ENCODE assay signal across 8 cellular contexts in the genomic region with DNA sequence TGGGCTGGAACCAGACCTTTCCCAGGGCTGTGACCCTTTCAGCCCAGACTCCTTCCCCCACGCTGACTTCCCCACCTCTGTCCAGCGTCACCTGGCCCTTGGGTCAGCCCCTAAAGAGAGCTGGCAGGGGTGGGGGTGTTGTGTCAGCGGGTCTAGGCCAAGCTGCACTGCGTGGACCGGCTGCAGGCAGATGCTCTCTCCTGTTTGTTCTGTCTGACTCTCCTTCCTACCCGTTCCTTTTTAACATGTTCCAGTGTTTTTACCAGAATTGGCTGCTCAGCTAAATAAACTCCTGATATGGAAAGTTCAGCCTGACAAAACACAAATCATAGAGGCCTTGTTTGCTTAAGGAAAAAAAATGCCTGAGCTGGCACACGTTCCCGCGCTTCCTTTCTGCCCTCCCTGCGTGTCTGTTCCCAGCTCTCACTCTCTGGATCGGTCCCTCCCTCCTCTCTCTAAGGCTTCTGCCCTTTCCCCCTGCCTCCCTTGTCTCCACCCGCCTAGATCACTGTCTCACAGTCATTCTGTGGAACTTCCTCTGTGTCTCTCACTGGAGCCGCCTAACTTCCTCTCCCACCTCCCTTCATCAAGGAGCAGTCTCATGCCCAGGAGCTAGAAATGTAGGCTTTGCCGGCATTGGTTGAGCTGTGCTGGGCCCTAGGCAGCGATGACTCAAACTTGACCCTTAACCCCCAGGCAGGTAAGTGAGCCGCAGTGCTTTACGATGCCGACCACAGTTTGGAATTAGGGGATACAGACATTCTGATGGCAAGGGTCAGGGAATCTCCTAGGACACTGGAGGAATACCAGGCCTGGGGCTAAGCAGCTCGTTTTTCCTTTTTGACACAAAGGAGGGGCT. TPM values are rescaled to one million over a fixed set of nuclear protein-coding genes. Genes with fewer than 3 reads are reported as not detected.
A peak's percentile ranks its signal among the peaks of the same experiment; 100 is the strongest.
DNase-seq lines count a peak whose midpoint lies in the region; ATAC-seq and TF ChIP-seq lines count a peak whose summit lies in the region.

No MANE protein-coding gene starts in this region.

- H3K4me1 ChIP-seq in CD8-positive, alpha-beta memory T cell (ENCODE audit: insufficient read depth, low read length), result peaks cover 6% of the 10 kb centered on the region
- H3K4me1 ChIP-seq in adrenal gland (replicated peaks in 1 of 2) (peaks cover 23 to 43% of the 10 kb centered on the region in 2 donors), hepatocyte (ENCODE audit: insufficient read depth) (peaks cover 28% of the 10 kb centered on the region)

- 12 to 18% (median 15%) methylated on average over 13 to 19 of the region's 19 CpGs for WGBS in adrenal gland, 4 donors
- WGBS in hepatocyte (ENCODE audit: low lambda C conversion rate, missing lambda C conversion rate), result 17% methylated on average over 19 of the region's 19 CpGs

- no peaks in the 10 kb centered on the region for H3K9me3 ChIP-seq in CD8-positive, alpha-beta memory T cell (ENCODE audit: low read length)
- no peaks in the 10 kb centered on the region for H3K9me3 ChIP-seq in adrenal gland (replicated peaks in 1 of 3)
- H3K9me3 ChIP-seq in hepatocyte (ENCODE audit: low read depth), result no peaks in the 10 kb centered on the region

- CTCF ChIA-PET in CD8-positive, alpha-beta memory T cell (lab: Charles Lee), result interaction anchor here (1.0 to 2.5 kb wide), 2 partner anchors 9 to 60 kb away, joined by 8 to 9 read pairs; no protein-coding TSS in a partner anchor

- H3K27me3 ChIP-seq in CD8-positive, alpha-beta memory T cell (ENCODE audit: insufficient read depth, low read length, poor library complexity, severe bottlenecking), result no peaks in the 10 kb centered on the region
- H3K27me3 ChIP-seq in adrenal gland (no peaks in the 10 kb centered on the region), hepatocyte (no peaks in the 10 kb centered on the region)

- H3K4me2 ChIP-seq in hepatocyte, result peak overlapping the region; percentile 65

- intact Hi-C loops in adrenal gland (cut with DNase I), result no loop called here

- H3K4me1 Mint-ChIP-seq in CD8-positive, alpha-beta memory T cell, result peaks cover 4 to 6% (median 6%) of the 10 kb centered on the region in 3 donors

- no peaks in the 10 kb centered on the region for H3K27me3 Mint-ChIP-seq in CD8-positive, alpha-beta memory T cell

- no peaks in the 10 kb centered on the region for H3K36me3 ChIP-seq in CD8-positive, alpha-beta memory T cell (ENCODE audit: insufficient read depth, low read length)
- H3K36me3 ChIP-seq in adrenal gland (replicated peaks in 1 of 2), result peaks cover 0 to 3% of the 10 kb centered on the region in 2 donors
- no peaks in the 10 kb centered on the region for H3K36me3 ChIP-seq in hepatocyte (replicated peaks; ENCODE audit: insufficient read depth, low read depth)

- peak overlapping the region; percentile 11 for H2AFZ ChIP-seq in hepatocyte

- TF ChIP-seq POLR2A in NB4 (IDR thresholded peaks at IDR 0.05; ENCODE audit: extremely low read depth, insufficient read length) (peak; percentile 37), adrenal gland (IDR thresholded peaks at IDR 0.05) (no peak)

- TF ChIP-seq CTCF in NB4 (IDR thresholded peaks at IDR 0.05; ENCODE audit: low read depth, low read length), result no peak
- no peak for TF ChIP-seq CTCF in adrenal gland (IDR thresholded peaks at IDR 0.05)
- TF ChIP-seq CTCF in hepatocyte (IDR thresholded peaks at IDR 0.05; ENCODE audit: poor library complexity), result no peak

- H3K4me3 ChIP-seq in CD8-positive, alpha-beta memory T cell (ENCODE audit: low read length), result no peak overlapping the region
- H3K4me3 ChIP-seq in NB4 (ENCODE audit: low read depth, low read length) (peak overlapping the region; percentile 30), adrenal gland (peak overlapping the region in 1 of 4 donors; percentile 11), hepatocyte (no peak overlapping the region), skeletal muscle cell (ENCODE audit: low read depth, low read length) (peak overlapping the region; percentile 1)

- peak overlapping the region; percentile 54 for H3K27ac ChIP-seq in CD8-positive, alpha-beta memory T cell (ENCODE audit: low read depth, low read length)
- H3K27ac ChIP-seq in adrenal gland (peak overlapping the region; percentile 60 to 89 (median 80)), hepatocyte (peak overlapping the region; percentile 92)

- no peaks in the 10 kb centered on the region for H3K79me2 ChIP-seq in hepatocyte

- no peaks in the 10 kb centered on the region for H4K20me1 ChIP-seq in hepatocyte (ENCODE audit: insufficient read depth, poor library complexity, severe bottlenecking)

- H3K36me3 Mint-ChIP-seq in CD8-positive, alpha-beta memory T cell, result peaks cover 0 to 3% (median 0%) of the 10 kb centered on the region in 3 donors

- no peaks in the 10 kb centered on the region for H3K9me3 Mint-ChIP-seq in CD8-positive, alpha-beta memory T cell

- POLR2A ChIA-PET in CD8-positive, alpha-beta memory T cell (lab: Charles Lee), result no interaction called here

- DNase-seq in CD8-positive, alpha-beta memory T cell, result no peak
- DNase-seq in NB4 (ENCODE audit: low read depth) (peak; percentile 83), adrenal gland (peak; percentile 51 to 86 (median 72)), hepatocyte (ENCODE audit: low spot score) (peak; percentile 76), skeletal muscle cell (ENCODE audit: low read depth) (peak; percentile 71)
- DNase-seq in stimulated activated CD8-positive, alpha-beta memory T cell treated with anti-CD3 and anti-CD28 coated beads, Interleukin-4, amount 100 ng/mL, for 48 hours, result no peak

- H3K4me3 Mint-ChIP-seq in CD8-positive, alpha-beta memory T cell, result no peak overlapping the region

- H3K9me2 ChIP-seq in hepatocyte (replicated peaks; ENCODE audit: insufficient read depth), result no peaks in the 10 kb centered on the region

- H3K27ac Mint-ChIP-seq in CD8-positive, alpha-beta memory T cell, result peak overlapping the region in 2 of 8 donors; percentile 27 to 90

- no peak for ATAC-seq in GM21423 (IDR thresholded peaks at IDR 0.05; ENCODE audit: unreplicated experiment)
- ATAC-seq in GM21381 (IDR thresholded peaks at IDR 0.05; ENCODE audit: unreplicated experiment), result no peak

RNA-seq across cellular contexts. Expression of gene MLXIP, which starts 15.5 kb away (rescaled TPM):
- 10 to 100 TPM; 32.1 to 33.9 TPM for total RNA-seq in CD8-positive, alpha-beta memory T cell
- 18.3 TPM for polyA plus RNA-seq in CD8-positive, alpha-beta memory T cell
- total RNA-seq in adrenal gland (10 to 100 TPM; 29.5 to 79.1 (median 42.3) TPM), hepatocyte (5.6 and 11.5 TPM in 2 replicates)
- polyA plus RNA-seq in adrenal gland (10 to 100 TPM; 29.1 to 98.1 (median 29.3) TPM), hepatocyte (33.1 and 39.4 TPM in 2 replicates)

RNA-seq across cellular contexts. Expression of gene BCL7A, which starts 41.4 kb away (rescaled TPM):
- 1 to 10 TPM; 2.5 to 3.0 TPM for total RNA-seq in CD8-positive, alpha-beta memory T cell
- polyA plus RNA-seq in CD8-positive, alpha-beta memory T cell, result 3.3 TPM
- 10 to 100 TPM in 1 of 8 donors, 1 to 10 TPM in 7; 3.9 to 11.5 (median 5.1) TPM for total RNA-seq in adrenal gland
- polyA plus RNA-seq in adrenal gland, result 1 to 10 TPM; 1.6 to 4.6 (median 2.3) TPM
- total RNA-seq in hepatocyte, result 9.6 and 14.2 TPM in 2 replicates
- polyA plus RNA-seq in hepatocyte, result 11.8 and 14.9 TPM in 2 replicates

Comparison
In these comparisons a context has a peak if more than half of its experiments do, and no peak if none do; other contexts are left out.
1. DNase-seq: peak in NB4 (single experiment), adrenal gland (7 of 7), hepatocyte (single experiment) and skeletal muscle cell (single experiment); none in CD8-positive, alpha-beta memory T cell (0 of 5) and stimulated activated CD8-positive, alpha-beta memory T cell treated with anti-CD3 and anti-CD28 coated beads, Interleukin-4, amount 100 ng/mL, for 48 hours (single experiment).
2. H3K4me3 ChIP-seq: peak in NB4 (single experiment) and skeletal muscle cell (single experiment); none in CD8-positive, alpha-beta memory T cell (single experiment) and hepatocyte (single experiment).
3. Peak in every context shown above with its lines, with median percentiles within 50 percentile points of each other: H3K27ac ChIP-seq.